ENCODE assay signal across 9 cellular contexts in genomic region chr9:130239741-130240241, GRCh38. TPM values are rescaled to one million over a fixed set of nuclear protein-coding genes. Genes with fewer than 3 reads are reported as not detected.
DNase-seq lines count a peak whose midpoint lies in the region; ATAC-seq and FAIRE-seq lines count a peak whose summit lies in the region.
"Had no signal": no experiment of that assay in that cellular context is flagged by ENCODE, and none has a peak within 500 bp of the region (broad histone marks: within the 10 kb centered on the region; RNA-seq: fewer than 3 reads in every experiment).

No MANE protein-coding gene starts in this region.

- peaks cover 62% of the 10 kb centered on the region for H3K4me1 ChIP-seq in muscle layer of colon (ENCODE audit: insufficient read depth, low read length)

- H3K9ac ChIP-seq in muscle layer of colon (ENCODE audit: low read length), result no peak overlapping the region

- H3K27me3 ChIP-seq in muscle layer of colon (ENCODE audit: control insufficient read depth in 1 of 2, insufficient read depth in 2 of 2, low read length in 2 of 2), result no peaks in the 10 kb centered on the region

- H3K27ac ChIP-seq in muscle layer of colon (ENCODE audit: low read depth, low read length), result peak overlapping the region; percentile 3
- H3K27ac ChIP-seq in substantia nigra (ENCODE audit: low read depth, low read length, poor library complexity, severe bottlenecking), result no peak overlapping the region
- H3K27ac ChIP-seq: HL-60 had no signal

- intact Hi-C loops in cardiac septum (cut with DNase I), result loop anchor here (5.0 kb wide), 3 partner anchors 62 to 352 kb away; no protein-coding TSS in a partner anchor

- DNase-seq in GM18507 (ENCODE audit: extremely low spot score, insufficient read length, low read depth), result no peak
- DNase-seq in activated CD4-positive, alpha-beta T cell treated with anti-CD3 and anti-CD28 coated beads for 4 hours, result peak; percentile 38 to 55
- no peak for DNase-seq in substantia nigra (lab: John Stamatoyannopoulos, UW)
- no peak for DNase-seq in cardiac septum (ENCODE audit: low spot score)
- no peak for DNase-seq in foreskin melanocyte
- no peak for DNase-seq in T-helper 9 cell

- no peaks in the 10 kb centered on the region for H3K9me3 ChIP-seq in muscle layer of colon (ENCODE audit: low read length)

- FAIRE-seq in GM18507 (lab: Jason Lieb, UNC), result peak; percentile 73

- ATAC-seq in HG02798 (IDR thresholded peaks at IDR 0.05; ENCODE audit: poor library complexity, unreplicated experiment), result peak; percentile 53

- H3K36me3 ChIP-seq in muscle layer of colon (ENCODE audit: insufficient read depth, low read length), result no peaks in the 10 kb centered on the region

- no peak overlapping the region for H3K4me3 ChIP-seq in muscle layer of colon (ENCODE audit: low read depth in 1 of 2, low read length in 2 of 2)

RNA-seq across cellular contexts. Expression of gene HMCN2, which starts 25.8 kb away (rescaled TPM):
- 5.3 TPM for total RNA-seq in cardiac septum

Comparison
In these comparisons a context has a peak if more than half of its experiments do, and no peak if none do; other contexts are left out.
1. DNase-seq: peak in activated CD4-positive, alpha-beta T cell treated with anti-CD3 and anti-CD28 coated beads for 4 hours (2 of 2); none in GM18507 (single experiment), substantia nigra (0 of 49), cardiac septum (single experiment), foreskin melanocyte (single experiment) and T-helper 9 cell (single experiment).